In genomic region chr14:104912053-104912452, GRCh38 we compare ENCODE assay signal across 19 cellular contexts.
"Had no signal": no experiment of that assay in that cellular context is flagged by ENCODE, and none has a peak within 500 bp of the region (broad histone marks: within the 10 kb centered on the region; RNA-seq: fewer than 3 reads in every experiment).

No MANE protein-coding gene starts in this region.

- H3K4me3 ChIP-seq: coronary artery, dorsolateral prefrontal cortex, esophagus muscularis mucosa, gastroesophageal sphincter, heart left ventricle, hepatocyte, left lung, lower lobe of right lung, mucosa of descending colon had no signal

- DNase-seq: dermis blood vessel endothelial cell; dorsolateral prefrontal cortex; effector CD4-positive, alpha-beta T cell; effector memory CD4-positive, alpha-beta T cell; foreskin keratinocyte; heart left ventricle; hypothalamus; immature natural killer cell; left cardiac atrium; left lung; left ventricle myocardium superior; lower lobe of right lung; mesenchymal stem cell; mucosa of descending colon; naive B cell had no signal

- H3K27ac ChIP-seq: coronary artery, dorsolateral prefrontal cortex, esophagus muscularis mucosa, foreskin keratinocyte, gastroesophageal sphincter, heart left ventricle, hepatocyte, left lung, lower lobe of right lung had no signal

- ATAC-seq: foreskin keratinocyte, gastroesophageal sphincter, heart left ventricle, left cardiac atrium, left lung, left ventricle myocardium superior, lower lobe of right lung, mucosa of descending colon had no signal

- H3K4me1 ChIP-seq: esophagus muscularis mucosa, foreskin keratinocyte, gastroesophageal sphincter, heart left ventricle, left lung, lower lobe of right lung had no signal

- H3K36me3 ChIP-seq: esophagus muscularis mucosa, gastroesophageal sphincter, heart left ventricle, left lung, lower lobe of right lung had no signal
